In the genomic region with DNA sequence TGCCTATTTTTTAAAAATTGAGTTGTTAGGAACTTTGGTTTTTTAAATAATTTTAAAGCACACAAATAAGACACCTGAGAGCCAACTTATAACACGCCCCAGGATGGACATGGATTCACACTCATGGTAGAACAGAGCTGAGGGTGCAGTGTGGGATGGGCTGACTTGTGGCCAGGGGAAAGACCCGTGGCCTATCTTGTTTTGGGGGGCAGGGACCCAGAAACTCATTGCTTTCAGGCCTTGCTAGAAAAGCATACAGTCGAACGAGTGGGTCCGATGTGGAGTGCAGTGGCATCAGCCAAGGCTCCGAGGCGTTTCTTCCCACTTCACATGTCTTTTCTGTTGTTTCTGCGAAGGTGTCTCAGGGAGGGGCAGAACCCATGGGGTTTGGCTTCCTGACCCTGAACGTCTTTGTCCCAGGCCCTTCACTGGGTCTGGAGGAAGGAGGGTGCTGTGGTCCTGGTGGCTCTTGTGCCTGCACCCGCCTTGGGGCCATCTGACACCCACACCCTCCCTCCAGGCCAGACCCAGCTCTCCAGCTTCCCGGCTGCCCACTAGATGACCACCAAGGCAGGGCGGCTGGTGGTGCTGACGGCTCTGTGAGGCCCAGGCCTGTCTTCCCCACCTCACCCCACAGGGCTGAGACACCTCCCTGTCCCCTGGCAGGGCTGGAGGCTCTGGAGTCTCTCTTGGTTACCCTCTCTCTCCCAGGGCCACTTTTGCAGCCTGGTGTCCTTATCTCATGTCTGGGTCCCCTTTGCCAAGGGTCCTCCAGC, we compare ENCODE assay signal across 1 cellular context.
TF ChIP-seq lines count a peak whose summit lies in the region.

No MANE protein-coding gene starts in this region.

TF ChIP-seq in HepG2, 621 proteins besides CTCF, POLR2A, EP300 and RAD21 (continued from another document):
- TF ChIP-seq, protein P1, sequence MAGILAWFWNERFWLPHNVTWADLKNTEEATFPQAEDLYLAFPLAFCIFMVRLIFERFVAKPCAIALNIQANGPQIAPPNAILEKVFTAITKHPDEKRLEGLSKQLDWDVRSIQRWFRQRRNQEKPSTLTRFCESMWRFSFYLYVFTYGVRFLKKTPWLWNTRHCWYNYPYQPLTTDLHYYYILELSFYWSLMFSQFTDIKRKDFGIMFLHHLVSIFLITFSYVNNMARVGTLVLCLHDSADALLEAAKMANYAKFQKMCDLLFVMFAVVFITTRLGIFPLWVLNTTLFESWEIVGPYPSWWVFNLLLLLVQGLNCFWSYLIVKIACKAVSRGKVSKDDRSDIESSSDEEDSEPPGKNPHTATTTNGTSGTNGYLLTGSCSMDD (CRISPR knock-in tag; IDR thresholded peaks at IDR 0.05), result no peak
- TF ChIP-seq TOE1 (CRISPR knock-in tag; IDR thresholded peaks at IDR 0.05) (no peak), GATAD1 (CRISPR knock-in tag; IDR thresholded peaks at IDR 0.05) (no peak), ZNF841 (CRISPR knock-in tag; IDR thresholded peaks at IDR 0.05; ENCODE audit: borderline replicate concordance) (no peak), TFAP4 (IDR thresholded peaks at IDR 0.05; ENCODE audit: borderline replicate concordance, low read depth) (no peak), U2AF1 (optimal IDR thresholded peaks at IDR 0.05; ENCODE audit: low read depth, low read length) (no peak)
